ENCODE assay signal across 9 cellular contexts in genomic region chr5:444226-444625, GRCh38. TPM values are rescaled to one million over a fixed set of nuclear protein-coding genes. Genes with fewer than 3 reads are reported as not detected.
DNase-seq lines count a peak whose midpoint lies in the region; ATAC-seq lines count a peak whose summit lies in the region.
"Had no signal": no experiment of that assay in that cellular context is flagged by ENCODE, and none has a peak within 500 bp of the region (broad histone marks: within the 10 kb centered on the region; RNA-seq: fewer than 3 reads in every experiment).

No MANE protein-coding gene starts in this region.

- no peak overlapping the region for H2AK5ac ChIP-seq in mesenchymal stem cell (ENCODE audit: low read length, severe bottlenecking)

- peaks cover 35% of the 10 kb centered on the region for H3K4me1 Mint-ChIP-seq in activated naive CD8-positive, alpha-beta T cell treated with anti-CD3 and anti-CD28 coated beads, Interleukin-2, amount 10 ng/mL, durations not matched to agents 7 days and 5 days

- intact Hi-C loops in Right ventricle myocardium superior (cut with DNase I), result no loop called here
- intact Hi-C loops in right cardiac atrium (cut with DNase I), result no loop called here

- peak overlapping the region; percentile 91 for H3K4me2 ChIP-seq in mesenchymal stem cell (ENCODE audit: low read length, poor library complexity, severe bottlenecking)

- no peak overlapping the region for H4K8ac ChIP-seq in mesenchymal stem cell (ENCODE audit: low read length)

- H2BK120ac ChIP-seq in mesenchymal stem cell (ENCODE audit: low read depth, low read length), result no peak overlapping the region

- no peak overlapping the region for H2BK15ac ChIP-seq in mesenchymal stem cell (ENCODE audit: low read depth, poor library complexity, severe bottlenecking)

- H2BK5ac ChIP-seq in mesenchymal stem cell (ENCODE audit: low read depth, low read length, poor library complexity, severe bottlenecking), result no peak overlapping the region

- H2AFZ ChIP-seq in mesenchymal stem cell (ENCODE audit: low read depth, low read length), result no peak overlapping the region

- no peaks in the 10 kb centered on the region for H3K9me3 Mint-ChIP-seq in activated naive CD8-positive, alpha-beta T cell treated with anti-CD3 and anti-CD28 coated beads, Interleukin-2, amount 10 ng/mL, durations not matched to agents 7 days and 5 days

- no peak overlapping the region for H3K14ac ChIP-seq in mesenchymal stem cell (ENCODE audit: low read length in 2 of 2)

- H3K79me1 ChIP-seq in mesenchymal stem cell (replicated peaks; ENCODE audit: low read length, poor library complexity, severe bottlenecking), result peaks cover 47% of the 10 kb centered on the region

- no peaks in the 10 kb centered on the region for H3K27me3 Mint-ChIP-seq in activated naive CD8-positive, alpha-beta T cell treated with anti-CD3 and anti-CD28 coated beads, Interleukin-2, amount 10 ng/mL, durations not matched to agents 7 days and 5 days

- H3K4me1 ChIP-seq in right cardiac atrium (ENCODE audit: control insufficient read depth, insufficient read depth, low read length) (peaks cover 3% of the 10 kb centered on the region), mesenchymal stem cell (ENCODE audit: control insufficient read depth, insufficient read depth, low read depth, low read length) (peaks cover 20% of the 10 kb centered on the region), urinary bladder (ENCODE audit: insufficient read depth) (peaks cover 2% of the 10 kb centered on the region)

- DNase-seq in Right ventricle myocardium superior (peak; percentile 20), right cardiac atrium (no peak), mesenchymal stem cell (no peak), NCI-H2081 treated with DMSO at 0.1 percent for 48 hours (lab: John Stamatoyannopoulos, UW) (no peak), middle frontal gyrus (ENCODE audit: extremely low spot score, low spot score) (no peak)
- no peak for DNase-seq in activated naive CD8-positive, alpha-beta T cell treated with anti-CD3 and anti-CD28 coated beads, Interleukin-2, amount 10 ng/mL, durations not matched to agents 7 days and 5 days
- DNase-seq: GDM1 had no signal

- peak overlapping the region; percentile 96 for H3K4me3 Mint-ChIP-seq in activated naive CD8-positive, alpha-beta T cell treated with anti-CD3 and anti-CD28 coated beads, Interleukin-2, amount 10 ng/mL, durations not matched to agents 7 days and 5 days

- H3K4me3 ChIP-seq in right cardiac atrium (ENCODE audit: low read length) (no peak overlapping the region), mesenchymal stem cell (ENCODE audit: insufficient read depth in 1 of 2, low read depth in 1 of 2, low read length in 2 of 2) (peak overlapping the region in 1 of 2 experiments; percentile 99), urinary bladder (ENCODE audit: low read depth, low read length) (peak overlapping the region; percentile 77)

- no peaks in the 10 kb centered on the region for H3K27me3 ChIP-seq in right cardiac atrium (ENCODE audit: control insufficient read depth, insufficient read depth)
- no peaks in the 10 kb centered on the region for H3K27me3 ChIP-seq in mesenchymal stem cell (ENCODE audit: control insufficient read depth in 1 of 2, insufficient read depth in 1 of 2, low read length in 2 of 2)

- no peak for ATAC-seq in Right ventricle myocardium superior (ENCODE audit: poor library complexity)
- ATAC-seq in right cardiac atrium, result no peak
- ATAC-seq in activated naive CD8-positive, alpha-beta T cell treated with anti-CD3 and anti-CD28 coated beads, Interleukin-2, amount 10 ng/mL, durations not matched to agents 7 days and 5 days (ENCODE audit: low read depth), result no peak
- ATAC-seq in GM21737 (IDR thresholded peaks at IDR 0.05; ENCODE audit: unreplicated experiment), result no peak

- H3K4ac ChIP-seq in mesenchymal stem cell (ENCODE audit: low read depth in 1 of 2, low read length in 2 of 2), result no peak overlapping the region

- no peak overlapping the region for H4K91ac ChIP-seq in mesenchymal stem cell (ENCODE audit: low read length)

- H3K27ac ChIP-seq in right cardiac atrium (ENCODE audit: low read length) (no peak overlapping the region), mesenchymal stem cell (ENCODE audit: low read length, poor library complexity, severe bottlenecking) (no peak overlapping the region), urinary bladder (ENCODE audit: low read depth) (no peak overlapping the region)

- no peaks in the 10 kb centered on the region for H3K9me3 ChIP-seq in right cardiac atrium (ENCODE audit: control insufficient read depth, low read length)
- H3K9me3 ChIP-seq in mesenchymal stem cell (ENCODE audit: control insufficient read depth, low read length), result no peaks in the 10 kb centered on the region

- no peak overlapping the region for H3K23ac ChIP-seq in mesenchymal stem cell (ENCODE audit: low read length in 2 of 2)

- peaks cover 16% of the 10 kb centered on the region for H3K36me3 Mint-ChIP-seq in activated naive CD8-positive, alpha-beta T cell treated with anti-CD3 and anti-CD28 coated beads, Interleukin-2, amount 10 ng/mL, durations not matched to agents 7 days and 5 days

- POLR2A ChIA-PET in activated naive CD8-positive, alpha-beta T cell treated with anti-CD3 and anti-CD28 coated beads, Interleukin-2, amount 10 ng/mL, durations not matched to agents 7 days and 5 days (lab: Charles Lee), result interaction anchor here (1.3 kb wide), 1 partner anchor 75 kb away, joined by 3 read pairs; no protein-coding TSS in a partner anchor

- H3K36me3 ChIP-seq in mesenchymal stem cell (ENCODE audit: control insufficient read depth in 1 of 2, insufficient read depth in 2 of 2, low read depth in 1 of 2, low read length in 2 of 2) (peaks cover 34 to 35% of the 10 kb centered on the region in 2 experiments), urinary bladder (ENCODE audit: insufficient read depth) (no peaks in the 10 kb centered on the region)

- H3K27ac Mint-ChIP-seq in activated naive CD8-positive, alpha-beta T cell treated with anti-CD3 and anti-CD28 coated beads, Interleukin-2, amount 10 ng/mL, durations not matched to agents 7 days and 5 days, result peak overlapping the region; percentile 77

- 86% methylated on average over 8 of the region's 8 CpGs for WGBS in right cardiac atrium
- WGBS in mesenchymal stem cell, result 89% methylated on average over 6 of the region's 8 CpGs
- WGBS in urinary bladder, result 80% methylated on average over 8 of the region's 8 CpGs

- no peak overlapping the region for H3K18ac ChIP-seq in mesenchymal stem cell (ENCODE audit: low read depth in 1 of 2, low read length in 2 of 2)

- H2BK12ac ChIP-seq in mesenchymal stem cell (ENCODE audit: low read length in 2 of 2), result no peak overlapping the region

- peak overlapping the region; percentile 92 for H3K9ac ChIP-seq in mesenchymal stem cell (ENCODE audit: low read length)

RNA-seq across cellular contexts. Expression of gene EXOC3, which starts 1.2 kb away (rescaled TPM):
- 46.4 TPM for total RNA-seq in Right ventricle myocardium superior
- 10 to 100 TPM; 42.4 to 50.2 (median 46.5) TPM for total RNA-seq in right cardiac atrium
- polyA plus RNA-seq in right cardiac atrium, result 30.1 TPM
- total RNA-seq in activated naive CD8-positive, alpha-beta T cell treated with anti-CD3 and anti-CD28 coated beads, Interleukin-2, amount 10 ng/mL, durations not matched to agents 7 days and 5 days, result 10 to 100 TPM; 72.4 to 77.5 TPM
- 24.3 TPM for polyA plus RNA-seq in mesenchymal stem cell (2013, experiment 1 of 2)
- polyA plus RNA-seq in mesenchymal stem cell (2013, experiment 2 of 2), result 23.1 TPM
- total RNA-seq in urinary bladder, result 31.7 TPM
- 61.4 TPM for polyA plus RNA-seq in urinary bladder
